ENCODE assay signal across 23 cellular contexts in genomic region chr10:115022754-115023153, GRCh38.
DNase-seq lines count a peak whose midpoint lies in the region; ATAC-seq, FAIRE-seq and TF ChIP-seq lines count a peak whose summit lies in the region.
"Had no signal": no experiment of that assay in that cellular context is flagged by ENCODE, and none has a peak within 500 bp of the region (broad histone marks: within the 10 kb centered on the region; RNA-seq: fewer than 3 reads in every experiment).

No MANE protein-coding gene starts in this region.

- no peaks in the 10 kb centered on the region for H4K20me1 ChIP-seq in Loucy (ENCODE audit: insufficient read depth, low read length, poor library complexity, severe bottlenecking)

- peaks cover 0 to 2% (median 0%) of the 10 kb centered on the region in 7 donors for H3K9me3 Mint-ChIP-seq in naive B cell
- H3K9me3 Mint-ChIP-seq: activated naive CD8-positive, alpha-beta T cell treated with anti-CD3 and anti-CD28 coated beads, Interleukin-2, amount 10 ng/mL, durations not matched to agents 7 days and 5 days; CD8-positive, alpha-beta memory T cell had no signal

- H3K27me3 Mint-ChIP-seq in naive B cell, result no peaks in the 10 kb centered on the region

- H3K36me3 ChIP-seq in Loucy (ENCODE audit: insufficient read depth, low read length) (no peaks in the 10 kb centered on the region), heart left ventricle (no peaks in the 10 kb centered on the region)
- H3K36me3 ChIP-seq: HAP-1, heart right ventricle, right atrium auricular region had no signal

- H3K9ac ChIP-seq in Loucy (ENCODE audit: low read depth, low read length, poor library complexity, severe bottlenecking), result no peak overlapping the region

- H3K4me1 Mint-ChIP-seq in naive B cell, result peaks cover 5 to 6% (median 5%) of the 10 kb centered on the region in 3 donors
- H3K4me1 Mint-ChIP-seq: activated naive CD8-positive, alpha-beta T cell treated with anti-CD3 and anti-CD28 coated beads, Interleukin-2, amount 10 ng/mL, durations not matched to agents 7 days and 5 days; CD8-positive, alpha-beta memory T cell had no signal

- TF ChIP-seq POLR2A in GM12892 (IDR thresholded peaks at IDR 0.05; ENCODE audit: low read depth, low read length) (no peak), heart left ventricle (IDR thresholded peaks at IDR 0.05) (no peak)

- H3K27ac Mint-ChIP-seq in naive B cell, result peak overlapping the region in 4 of 6 donors; percentile 6 to 57 (median 15)
- H3K27ac Mint-ChIP-seq: activated naive CD8-positive, alpha-beta T cell treated with anti-CD3 and anti-CD28 coated beads, Interleukin-2, amount 10 ng/mL, durations not matched to agents 7 days and 5 days; CD8-positive, alpha-beta memory T cell had no signal

- H3K27me3 ChIP-seq in Loucy (ENCODE audit: insufficient read depth, low read length, poor library complexity, severe bottlenecking) (no peaks in the 10 kb centered on the region), heart left ventricle (no peaks in the 10 kb centered on the region)
- H3K27me3 ChIP-seq: body of pancreas, heart right ventricle, right atrium auricular region had no signal

- ATAC-seq in HG02852 (IDR thresholded peaks at IDR 0.05; ENCODE audit: unreplicated experiment), result peak; percentile 71
- ATAC-seq in naive B cell (ENCODE audit: low read depth in 2 of 2), result peak; percentile 69 to 70
- no peak for ATAC-seq in HG02798 (IDR thresholded peaks at IDR 0.05; ENCODE audit: poor library complexity, unreplicated experiment)
- ATAC-seq in heart left ventricle, result no peak
- ATAC-seq: body of pancreas, heart right ventricle had no signal

- H2AFZ ChIP-seq in Loucy (ENCODE audit: low read length), result 0 out of 2 replicates have a peak overlapping the region, but pooled peaks have one; percentile 2

- H3K4me2 ChIP-seq in Loucy (ENCODE audit: low read depth, low read length, poor library complexity, severe bottlenecking), result no peak overlapping the region

- no peaks in the 10 kb centered on the region for H3F3A ChIP-seq in Loucy (ENCODE audit: low read depth)

- no peaks in the 10 kb centered on the region for H3K79me2 ChIP-seq in Loucy (ENCODE audit: insufficient read depth, low read length)

- DNase-seq in GM12892 (ENCODE audit: insufficient read length) (no peak), naive B cell (no peak), heart left ventricle (no peak), cortex of kidney (lab: John Stamatoyannopoulos, UW) (no peak), superior temporal gyrus (ENCODE audit: extremely low spot score) (no peak)
- DNase-seq: activated CD4-positive, alpha-beta T cell treated with anti-CD3 and anti-CD28 coated beads for 1 hour; activated naive CD8-positive, alpha-beta T cell treated with anti-CD3 and anti-CD28 coated beads, Interleukin-2, amount 10 ng/mL, durations not matched to agents 7 days and 5 days; body of pancreas; CD8-positive, alpha-beta memory T cell; DMS53; heart right ventricle; islet precursor cell; MV-4-11; NCI-H2029 treated with DMSO at 0.1 percent for 48 hours; NCI-H446 treated with DMSO at 0.1 percent for 48 hours; occipital lobe had no signal

- no peaks in the 10 kb centered on the region for H3K9me2 ChIP-seq in Loucy (replicated peaks; ENCODE audit: low read depth, low read length)

- H3K4me3 ChIP-seq in Loucy (ENCODE audit: low read length, poor library complexity, severe bottlenecking) (no peak overlapping the region), heart left ventricle (no peak overlapping the region)
- H3K4me3 ChIP-seq: body of pancreas, HAP-1, heart right ventricle, lung, right atrium auricular region had no signal

- WGBS in heart left ventricle, 4 donors, result 78 to 82% (median 79%) methylated on average over 5 of the region's 5 CpGs

- H3K27ac ChIP-seq in heart left ventricle, result no peak overlapping the region
- H3K27ac ChIP-seq: body of pancreas, heart right ventricle, right atrium auricular region, RWPE1 had no signal

- H3K4me1 ChIP-seq in Loucy (ENCODE audit: insufficient read depth, low read length, poor library complexity, severe bottlenecking) (no peaks in the 10 kb centered on the region), heart left ventricle (no peaks in the 10 kb centered on the region)
- H3K4me1 ChIP-seq: body of pancreas, HAP-1, right atrium auricular region had no signal

- H3K4me3 Mint-ChIP-seq in naive B cell, result peak overlapping the region in 4 of 8 donors; percentile 4 to 40 (median 28)
- H3K4me3 Mint-ChIP-seq: activated naive CD8-positive, alpha-beta T cell treated with anti-CD3 and anti-CD28 coated beads, Interleukin-2, amount 10 ng/mL, durations not matched to agents 7 days and 5 days; CD8-positive, alpha-beta memory T cell had no signal

- FAIRE-seq in GM12892 (lab: Jason Lieb, UNC), result peak; percentile 82

- intact Hi-C loops in heart left ventricle (cut with DNase I), result no loop called here

- TF ChIP-seq CTCF in Loucy (conservative IDR thresholded peaks at IDR 0.05; ENCODE audit: low read length), result no peak
- TF ChIP-seq CTCF in heart left ventricle (IDR thresholded peaks at IDR 0.05), result no peak

- no peaks in the 10 kb centered on the region for H3K36me3 Mint-ChIP-seq in naive B cell
- H3K36me3 Mint-ChIP-seq: activated naive CD8-positive, alpha-beta T cell treated with anti-CD3 and anti-CD28 coated beads, Interleukin-2, amount 10 ng/mL, durations not matched to agents 7 days and 5 days; CD8-positive, alpha-beta memory T cell had no signal

- no peaks in the 10 kb centered on the region for H3K9me3 ChIP-seq in Loucy (ENCODE audit: insufficient read depth, low read depth, low read length)
- H3K9me3 ChIP-seq in heart left ventricle, result no peaks in the 10 kb centered on the region
- H3K9me3 ChIP-seq: body of pancreas, HAP-1, heart right ventricle, right atrium auricular region had no signal

Comparison
In these comparisons a context has a peak if more than half of its experiments do, and no peak if none do; other contexts are left out.
1. ATAC-seq: peak in HG02852 (single experiment) and naive B cell (2 of 2); none in HG02798 (single experiment) and heart left ventricle (0 of 4).